8 cellular contexts compared by ENCODE assay signal in the genomic region with DNA sequence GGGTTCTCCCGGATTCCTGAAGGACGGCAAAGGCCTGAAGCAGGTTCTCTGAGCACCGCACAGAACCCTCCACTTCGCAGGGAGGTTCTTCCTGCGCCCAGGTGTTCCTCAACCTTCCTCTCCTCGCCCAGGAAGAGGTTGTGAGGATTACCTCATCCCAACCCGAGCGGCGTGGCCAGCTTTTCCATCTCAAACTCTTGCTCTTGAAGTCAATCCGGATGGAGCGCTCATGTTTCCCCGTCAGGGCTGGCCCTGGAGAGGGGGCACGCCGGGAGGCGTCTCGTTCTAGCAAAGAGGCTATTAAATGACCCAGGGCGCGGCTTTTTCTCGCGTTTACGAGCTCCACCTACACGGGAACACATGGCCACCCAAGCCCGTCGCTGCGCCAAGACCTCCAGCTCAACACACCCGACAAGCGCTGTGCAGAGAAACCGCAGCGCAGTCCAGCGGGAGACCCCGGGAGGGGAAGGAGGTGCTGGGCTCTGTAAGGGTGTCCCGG. TPM values are rescaled to one million over a fixed set of nuclear protein-coding genes. Genes with fewer than 3 reads are reported as not detected.
DNase-seq lines count a peak whose midpoint lies in the region; ATAC-seq and TF ChIP-seq lines count a peak whose summit lies in the region.

No MANE protein-coding gene starts in this region.

- peak overlapping the region; percentile 92 for H3K14ac ChIP-seq in trophoblast cell (ENCODE audit: low read length)

- H4K12ac ChIP-seq in trophoblast cell (ENCODE audit: low read depth, low read length), result peak overlapping the region; percentile 97

- H3K36me3 ChIP-seq in adipocyte (ENCODE audit: control insufficient read depth, insufficient read depth, low read length, severe bottlenecking) (no peaks in the 10 kb centered on the region), heart right ventricle (peaks cover 0 to 18% (median 0%) of the 10 kb centered on the region in 9 donors), trophoblast cell (ENCODE audit: control insufficient read depth in 1 of 2, insufficient read depth in 2 of 2, low read length in 2 of 2) (peaks cover 0 to 6% of the 10 kb centered on the region in 2 experiments)

- H3K4ac ChIP-seq in trophoblast cell (ENCODE audit: low read depth, low read length), result peak overlapping the region; percentile 61

- DNase-seq in COLO829 (ENCODE audit: low spot score) (peak; percentile 54), HK-2 (ENCODE audit: unreplicated experiment) (peak; percentile 73), NCI-H524 (lab: John Stamatoyannopoulos, UW) (peak; percentile 94), adipocyte (ENCODE audit: low read depth) (peak; percentile 90), heart right ventricle (peak in 1 of 2 donors; percentile 42), trophoblast cell (peak; percentile 84 to 90)
- DNase-seq in NK-92 treated with Interleukin-12 subunit alpha and Interleukin-12 subunit beta, amount 100 ng/mL, for 24 hours (lab: John Stamatoyannopoulos, UW), result no peak

- peak overlapping the region; percentile 91 for H4K8ac ChIP-seq in trophoblast cell (ENCODE audit: low read depth, low read length)

- H3K4me3 ChIP-seq in adipocyte (ENCODE audit: low read length) (peak overlapping the region; percentile 93), heart right ventricle (peak overlapping the region; percentile 65 to 97 (median 88)), trophoblast cell (ENCODE audit: low read depth, low read length) (peak overlapping the region; percentile 92)

- intact Hi-C loops in heart right ventricle (cut with DNase I), result no loop called here

- peak overlapping the region; percentile 93 for H4K91ac ChIP-seq in trophoblast cell (ENCODE audit: low read depth, low read length)

- H3K27ac ChIP-seq in heart right ventricle (peak overlapping the region; percentile 91 to 98 (median 96)), trophoblast cell (ENCODE audit: low read depth, low read length) (peak overlapping the region; percentile 98)

- peak overlapping the region; percentile 75 for H2BK120ac ChIP-seq in trophoblast cell (ENCODE audit: insufficient read depth, low read length, poor library complexity)

- no peak overlapping the region for H2AK5ac ChIP-seq in trophoblast cell (ENCODE audit: low read length)

- H3K4me2 ChIP-seq in trophoblast cell (ENCODE audit: low read length), result peak overlapping the region; percentile 80

- H2BK12ac ChIP-seq in trophoblast cell (ENCODE audit: low read length), result peak overlapping the region; percentile 10

- H3K9me3 ChIP-seq in adipocyte (ENCODE audit: control insufficient read depth, low read length) (no peaks in the 10 kb centered on the region), heart right ventricle (no peaks in the 10 kb centered on the region), trophoblast cell (ENCODE audit: insufficient read depth, low read depth, low read length) (peaks cover under 1% of the 10 kb centered on the region)

- no peak for TF ChIP-seq CTCF in heart right ventricle (IDR thresholded peaks at IDR 0.05)

- WGBS in heart right ventricle, 2 donors, result 0 to 1% methylated on average over 32 of the region's 32 CpGs
- no CpG with 5 or more reads among the region's 32 CpGs for WGBS in trophoblast cell (ENCODE audit: extremely low coverage, insufficient coverage, insufficient read length)

- peaks cover 24% of the 10 kb centered on the region for H3K79me2 ChIP-seq in trophoblast cell (ENCODE audit: control insufficient read depth, insufficient read depth, low read length, poor library complexity)

- H3K4me1 ChIP-seq in adipocyte (ENCODE audit: control insufficient read depth, insufficient read depth, low read length), result peaks cover 14% of the 10 kb centered on the region
- peaks cover 2 to 41% (median 35%) of the 10 kb centered on the region in 9 donors for H3K4me1 ChIP-seq in heart right ventricle
- peaks cover 4 to 11% of the 10 kb centered on the region in 2 experiments for H3K4me1 ChIP-seq in trophoblast cell (ENCODE audit: control insufficient read depth in 1 of 2, insufficient read depth in 2 of 2, low read length in 2 of 2)

- peak overlapping the region; percentile 93 for H3K9ac ChIP-seq in adipocyte (ENCODE audit: low read length)
- H3K9ac ChIP-seq in trophoblast cell (ENCODE audit: low read length), result peak overlapping the region; percentile 96

- peak overlapping the region; percentile 71 for H2AFZ ChIP-seq in trophoblast cell (ENCODE audit: insufficient read depth, low read length, poor library complexity)

- peak overlapping the region; percentile 93 for H2BK5ac ChIP-seq in trophoblast cell (ENCODE audit: low read depth, low read length, poor library complexity)

- H3K27me3 ChIP-seq in adipocyte (replicated peaks; ENCODE audit: control insufficient read depth, insufficient read depth, low read length), result no peaks in the 10 kb centered on the region
- no peaks in the 10 kb centered on the region for H3K27me3 ChIP-seq in heart right ventricle
- no peaks in the 10 kb centered on the region for H3K27me3 ChIP-seq in trophoblast cell (ENCODE audit: insufficient read depth, low read length)

- H3K79me1 ChIP-seq in trophoblast cell (ENCODE audit: low read length), result peaks cover 14% of the 10 kb centered on the region

- H3K18ac ChIP-seq in trophoblast cell (ENCODE audit: low read length), result peak overlapping the region; percentile 92

- no peak overlapping the region for H3K23ac ChIP-seq in trophoblast cell (ENCODE audit: low read length)

- ATAC-seq in GM19372 (IDR thresholded peaks at IDR 0.05; ENCODE audit: low read depth, unreplicated experiment) (peak; percentile 24), heart right ventricle (peak in 6 of 8 donors; percentile 34 to 40 (median 36))

RNA-seq across cellular contexts. Expression of a gene that starts 0.6 kb away (rescaled TPM):
- total RNA-seq in heart right ventricle, result 100 to 1,000 TPM in 4 of 10 donors, 10 to 100 TPM in 6; 86.4 to 110 (median 94.9) TPM
- 10 to 100 TPM; 32.2 to 47.6 TPM for polyA plus RNA-seq in heart right ventricle
- 138 and 141 TPM in 2 replicates for polyA plus RNA-seq in trophoblast cell (2013)

RNA-seq across cellular contexts. Expression of a gene that starts 51.0 kb away (rescaled TPM):
- 1 to 10 TPM; 1.4 to 4.2 (median 2.7) TPM for total RNA-seq in heart right ventricle
- 1 to 10 TPM; 1.1 to 1.2 TPM for polyA plus RNA-seq in heart right ventricle
- polyA plus RNA-seq in trophoblast cell (2013), result 55.1 and 56.4 TPM in 2 replicates
